Comparison of ENCODE assay signal across 8 cellular contexts in the genomic region with DNA sequence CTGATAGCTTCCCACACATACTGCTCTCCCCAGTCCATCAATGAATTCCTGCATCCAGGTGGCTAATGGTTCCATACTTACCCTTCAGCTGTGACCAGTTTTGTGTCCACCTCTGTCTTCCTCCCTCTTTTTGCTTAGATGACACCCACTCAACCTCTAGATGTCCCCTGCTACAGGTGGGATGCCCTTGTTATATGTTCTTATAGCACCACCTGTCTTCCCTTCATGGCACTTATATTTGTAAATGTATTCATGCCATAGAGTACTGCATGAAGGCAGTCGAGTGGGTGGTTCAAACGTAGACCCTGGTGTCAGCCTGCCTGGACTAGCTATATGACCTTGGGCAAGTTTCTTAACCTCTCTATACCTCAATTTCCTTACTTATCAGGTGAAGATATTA. TPM values are rescaled to one million over a fixed set of nuclear protein-coding genes. Genes with fewer than 3 reads are reported as not detected.
DNase-seq lines count a peak whose midpoint lies in the region; ATAC-seq, FAIRE-seq and TF ChIP-seq lines count a peak whose summit lies in the region.

No MANE protein-coding gene starts in this region.

- H3K4me1 ChIP-seq in A549 (no peaks in the 10 kb centered on the region), K562 (replicated peaks in 1 of 2; ENCODE audit: control insufficient read depth in 2 of 2, insufficient read depth in 2 of 2, low read length in 2 of 2) (peaks cover 0 to under 1% of the 10 kb centered on the region in 2 experiments; a peak in 2 of 5 replicates), psoas muscle (no peaks in the 10 kb centered on the region)

- intact Hi-C loops in K562 (cut with micrococcal nuclease), result loop anchor here (5.0 to 10.0 kb wide), 3 partner anchors 118 to 431 kb away; no protein-coding TSS in a partner anchor
- intact Hi-C loops in psoas muscle (cut with DNase I), result loop anchor here (5.0 to 10.0 kb wide), 3 partner anchors 118 to 431 kb away; no protein-coding TSS in a partner anchor

- H3K4me2 ChIP-seq in A549, result no peak overlapping the region
- H3K4me2 ChIP-seq in K562 (ENCODE audit: insufficient read depth, low read length), result no peak overlapping the region

- H3K27me3 ChIP-seq in K562 (ENCODE audit: control insufficient read depth in 2 of 2, insufficient read depth in 2 of 2, low read length in 2 of 2) (0 out of 5 replicates have a peak, but pooled peaks cover 0 to 2% of the 10 kb centered on the region in 2 experiments), psoas muscle (ENCODE audit: insufficient read depth in 3 of 3, low read length in 2 of 3) (peaks cover 0 to 2% (median 0%) of the 10 kb centered on the region in 3 donors)

- DNase-seq in A549 (ENCODE audit: low read depth in 1 of 2, low spot score in 1 of 2), result peak in 1 of 2 experiments; percentile 7
- DNase-seq in K562 (ENCODE audit: extremely low read depth in 1 of 4, low spot score in 3 of 4), result no peak
- no peak for DNase-seq in psoas muscle
- no peak for DNase-seq in iPS-NIHi11 (ENCODE audit: low spot score)
- DNase-seq in stimulated activated CD4-positive, alpha-beta T cell treated with anti-CD3 and anti-CD28 coated beads, Interleukin-4, amount 100 ng/mL, for 24 hours, result no peak
- DNase-seq in HK-2 (ENCODE audit: unreplicated experiment), result no peak

- H3K36me3 ChIP-seq in K562 (ENCODE audit: control insufficient read depth, insufficient read depth, low read length), result peaks cover 10% of the 10 kb centered on the region; the same call in 2 of the 3 replicates
- peaks cover 0 to 6% of the 10 kb centered on the region in 2 donors for H3K36me3 ChIP-seq in psoas muscle (ENCODE audit: insufficient read depth in 1 of 2, low read depth in 1 of 2)

- H4K20me1 ChIP-seq in K562 (replicated peaks; ENCODE audit: control insufficient read depth, insufficient read depth, low read length), result no peaks in the 10 kb centered on the region

- H3K27ac ChIP-seq in A549 (no peak overlapping the region), K562 (ENCODE audit: extremely low read depth, low read depth, low read length) (no peak overlapping the region), psoas muscle (no peak overlapping the region)

- H3K9ac ChIP-seq in K562 (ENCODE audit: insufficient read depth in 1 of 2, low read depth in 2 of 2, low read length in 2 of 2), result no peak overlapping the region

- CTCF ChIA-PET in A549 (lab: Yijun Ruan, JAX), result interaction anchor here (0.6 to 1.3 kb wide), 5 partner anchors 10 to 288 kb away, joined by 3 to 4 read pairs (median 3); no protein-coding TSS in a partner anchor
- CTCF ChIA-PET in K562 (lab: Yijun Ruan, JAX; ENCODE audit: low intra/inter-chr PET ratio), result interaction anchor here (2.0 kb wide), 1 partner anchor 290 kb away, joined by 10 read pairs; no protein-coding TSS in a partner anchor

- H3K9me3 ChIP-seq in A549 (no peaks in the 10 kb centered on the region), K562 (replicated peaks; ENCODE audit: control insufficient read depth, insufficient read depth, low read depth, low read length) (no peaks in the 10 kb centered on the region), psoas muscle (no peaks in the 10 kb centered on the region)

- H3K4me3 ChIP-seq in A549 (no peak overlapping the region), K562 (no peak overlapping the region), psoas muscle (no peak overlapping the region)

- H3K79me2 ChIP-seq in K562 (ENCODE audit: control insufficient read depth, insufficient read depth, low read length), result no peaks in the 10 kb centered on the region

- no peak for TF ChIP-seq EP300 in A549 (IDR thresholded peaks at IDR 0.05)
- TF ChIP-seq EP300 in K562 (IDR thresholded peaks at IDR 0.05; ENCODE audit: low read length), result no peak

- no TSS peak for BruUV-seq in K562 (replicated peaks; lab: Mats Ljungman, UMichigan)

- ATAC-seq in A549 (peak; percentile 59 to 69; a peak in 3 of 6 replicates), GM19043 (IDR thresholded peaks at IDR 0.05; ENCODE audit: low read depth, unreplicated experiment) (peak; percentile 89), HG03378 (IDR thresholded peaks at IDR 0.05; ENCODE audit: unreplicated experiment) (peak; percentile 85), K562 (peak; percentile 57), psoas muscle (peak; percentile 48 to 83 (median 70))

- peak; percentile 28 to 40; a peak in 3 of 5 replicates for TF ChIP-seq RAD21 in A549 (conservative IDR thresholded peaks at IDR 0.05 in 1 of 2, IDR thresholded peaks at IDR 0.05 in 1 of 2)
- TF ChIP-seq RAD21 in K562 (CRISPR knock-in tag; conservative IDR thresholded peaks at IDR 0.05 in 1 of 2, IDR thresholded peaks at IDR 0.05 in 1 of 2), result peak in 1 of 2 experiments; percentile 34; a peak in 2 of 4 replicates

- in situ Hi-C loops in K562 (cut with MboI), result loop anchor here (10.0 kb wide), 1 partner anchor 121 kb away; no protein-coding TSS in a partner anchor

- POLR2A ChIA-PET in A549 (lab: Yijun Ruan, JAX) (no interaction called here), K562 (lab: Yijun Ruan, JAX) (no interaction called here)

- WGBS in A549 (ENCODE audit: missing lambda C conversion rate), result 11% methylated on average over 2 of the region's 2 CpGs
- 0% methylated on average over 2 of the region's 2 CpGs for WGBS in K562 (ENCODE audit: insufficient coverage, low coverage, missing lambda C conversion rate)
- 31 to 55% (median 46%) methylated on average over 2 of the region's 2 CpGs for WGBS in psoas muscle, 3 donors

- TF ChIP-seq CTCF in A549 (IDR thresholded peaks at IDR 0.05), result no peak
- peak; percentile 22 to 42 (median 41); a peak in 2 of 6 replicates for TF ChIP-seq CTCF in K562 (IDR thresholded peaks at IDR 0.05 in 2 of 3, conservative IDR thresholded peaks at IDR 0.05 in 1 of 3; ENCODE audit: insufficient read depth in 2 of 3, low read depth in 1 of 3, low read length in 3 of 3)
- peak; percentile 41 for TF ChIP-seq CTCF in psoas muscle (IDR thresholded peaks at IDR 0.05)

- H2AFZ ChIP-seq in K562 (ENCODE audit: low read depth, low read length), result no peak overlapping the region

- H3K9me1 ChIP-seq in K562 (ENCODE audit: control insufficient read depth, insufficient read depth, low read length), result no peaks in the 10 kb centered on the region

- TF ChIP-seq POLR2A in A549 (IDR thresholded peaks at IDR 0.05; ENCODE audit: low read length), result no peak
- TF ChIP-seq POLR2A in K562 (conservative IDR thresholded peaks at IDR 0.05), result no peak

- FAIRE-seq in A549 (lab: Jason Lieb, UNC) (no peak), K562 (lab: Jason Lieb, UNC) (no peak)

TF ChIP-seq in A549, 52 proteins besides CTCF, POLR2A, EP300 and RAD21 (continues in another document):
- no peak for TF ChIP-seq JUN (IDR thresholded peaks at IDR 0.05)
- no peak for TF ChIP-seq SREBF2 (IDR thresholded peaks at IDR 0.05)
- TF ChIP-seq ZC3H11A (IDR thresholded peaks at IDR 0.05), result no peak
- TF ChIP-seq, protein P1, sequence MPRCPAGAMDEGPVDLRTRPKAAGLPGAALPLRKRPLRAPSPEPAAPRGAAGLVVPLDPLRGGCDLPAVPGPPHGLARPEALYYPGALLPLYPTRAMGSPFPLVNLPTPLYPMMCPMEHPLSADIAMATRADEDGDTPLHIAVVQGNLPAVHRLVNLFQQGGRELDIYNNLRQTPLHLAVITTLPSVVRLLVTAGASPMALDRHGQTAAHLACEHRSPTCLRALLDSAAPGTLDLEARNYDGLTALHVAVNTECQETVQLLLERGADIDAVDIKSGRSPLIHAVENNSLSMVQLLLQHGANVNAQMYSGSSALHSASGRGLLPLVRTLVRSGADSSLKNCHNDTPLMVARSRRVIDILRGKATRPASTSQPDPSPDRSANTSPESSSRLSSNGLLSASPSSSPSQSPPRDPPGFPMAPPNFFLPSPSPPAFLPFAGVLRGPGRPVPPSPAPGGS (IDR thresholded peaks at IDR 0.05), result no peak

RNA-seq across cellular contexts. Expression of a gene that starts 6.5 kb away (rescaled TPM):
- polyA plus RNA-seq in A549 (2011; rRNA removed) (15.9 and 16.4 TPM in 2 replicates), A549 (2017; fragmentation: RNase III; extraction: RNeasy Plus Mini Kit Qiagen cat#74134 plus additional on column Dnase treatment) (5.5 to 5.8 TPM (median 5.6 TPM) in 3 replicates), K562 (2011; rRNA removed) (9.7 and 11.0 TPM in 2 replicates), K562 (2014; fragmentation: Illumina TruSeq; extraction: Trizol) (8.4 and 9.5 TPM in 2 replicates), K562 (2014; fragmentation: Nextera tagmentation; extraction: Ambion mirVana) (1 to 10 TPM; 3.0 to 3.4 TPM), K562 (2014; rRNA removed) (5.2 and 6.7 TPM in 2 replicates), psoas muscle (10 to 100 TPM in 1 of 3 donors, 1 to 10 TPM in 2; 3.0 to 13.0 (median 3.0) TPM)
- 1.6 and 2.3 TPM in 2 replicates for polyA plus RNA-seq in A549 (2012; cell fraction: cytosol; rRNA removed)
- polyA plus RNA-seq in A549 (2012; cell fraction: nucleus; rRNA removed), result 1.3 and 1.7 TPM in 2 replicates
- polyA minus RNA-seq in A549 (2011; rRNA and poly(A)+ RNA removed), result 8.2 and 13.5 TPM in 2 replicates
- 16.2 and 23.2 TPM in 2 replicates for total RNA-seq in K562 (2011; cell fraction: chromatin; rRNA removed; ENCODE audit: low replicate concordance)
- total RNA-seq in K562 (2011; cell fraction: nucleolus; rRNA removed), result 6.6 and 7.3 TPM in 2 replicates
- total RNA-seq in K562 (2011; cell fraction: nucleoplasm; rRNA removed), result 8.6 and 12.2 TPM in 2 replicates
- total RNA-seq in K562 (2014; rRNA removed) (2.9 and 3.8 TPM in 2 replicates), K562 (2014; rRNA removed; fragmentation: Illumina TruSeq; extraction: Trizol) (11.2 and 11.7 TPM in 2 replicates), K562 (2015; rRNA removed; fragmentation: Illumina TruSeq; extraction: Trizol) (8.4 and 8.8 TPM in 2 replicates), K562 (2021) (11.2 and 11.7 TPM in 2 replicates), psoas muscle (10 to 100 TPM; 12.4 to 28.2 (median 21.3) TPM)
- 1.6 and 3.3 TPM in 2 replicates for polyA plus RNA-seq in K562 (2011; cell fraction: cytosol; rRNA removed)
- polyA plus RNA-seq in K562 (2011; cell fraction: nucleus; rRNA removed), result 10.6 and 13.6 TPM in 2 replicates
- polyA plus RNA-seq in K562 (2012), result 5.5 and 7.7 TPM in 2 replicates
- polyA minus RNA-seq in K562 (2011; rRNA and poly(A)+ RNA removed), result 28.1 and 31.0 TPM in 2 replicates
- 5.1 and 6.3 TPM in 2 replicates for polyA minus RNA-seq in K562 (2011; cell fraction: cytosol; rRNA and poly(A)+ RNA removed)
- 7.1 and 7.3 TPM in 2 replicates for polyA minus RNA-seq in K562 (2011; cell fraction: nucleus; rRNA and poly(A)+ RNA removed)
